In the genomic region with DNA sequence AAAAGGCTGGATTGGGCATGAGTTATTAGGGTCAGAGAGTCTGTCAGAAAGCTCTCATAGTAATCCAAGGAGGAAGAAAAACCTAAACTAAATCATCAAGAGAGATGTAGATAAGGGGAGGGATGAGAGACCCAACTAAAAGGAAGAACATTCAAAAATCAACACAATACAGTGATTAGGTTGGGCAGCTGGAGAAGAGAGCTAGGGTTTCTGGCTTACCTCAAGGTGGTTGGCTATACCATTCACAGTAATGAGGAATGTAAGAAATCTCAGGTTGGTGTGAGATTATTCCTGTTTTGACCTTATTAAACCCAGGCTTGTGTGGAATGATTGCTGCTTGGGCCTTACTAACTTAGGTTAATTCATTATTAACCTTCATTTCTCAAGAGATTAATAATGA, we compare ENCODE assay signal across 30 cellular contexts. TPM values are rescaled to one million over a fixed set of nuclear protein-coding genes. Genes with fewer than 3 reads are reported as not detected.
"Had no signal": no experiment of that assay in that cellular context is flagged by ENCODE, and none has a peak within 500 bp of the region (broad histone marks: within the 10 kb centered on the region; RNA-seq: fewer than 3 reads in every experiment).

No MANE protein-coding gene starts in this region.

- DNase-seq: hypothalamus; kidney glomerular epithelial cell; left cardiac atrium; left ventricle myocardium superior; lower lobe of right lung; mammary epithelial cell; mesenchymal stem cell; naive thymus-derived CD8-positive, alpha-beta T cell; nucleus accumbens; pancreas; posterior cingulate gyrus; retina; right cardiac atrium; stimulated activated CD4-positive, alpha-beta T cell treated with anti-CD3 and anti-CD28 coated beads, Interleukin-12 subunit alpha, Interleukin-12 subunit beta, amount 100 ng/mL, for 4 hours; stimulated activated CD4-positive, alpha-beta T cell treated with anti-CD3 and anti-CD28 coated beads, Interleukin-15, amount 100 ng/mL, for 24 hours; stimulated activated CD4-positive, alpha-beta T cell treated with anti-CD3 and anti-CD28 coated beads, Interleukin-2, amount 100 ng/mL, for 24 hours; stimulated activated CD4-positive, alpha-beta T cell treated with anti-CD3 and anti-CD28 coated beads, Interleukin-4, amount 100 ng/mL, for 1 hour; stimulated activated naive CD4-positive, alpha-beta T cell; tibial artery; trophoblast cell; upper lobe of right lung had no signal

- H3K9me3 ChIP-seq: lower lobe of right lung, pancreas, prostate gland, suprapubic skin, thoracic aorta, tibial artery, upper lobe of right lung had no signal

- H3K4me3 Mint-ChIP-seq: naive thymus-derived CD8-positive, alpha-beta T cell; nephron; neural crest cell; stimulated activated naive CD8-positive, alpha-beta T cell treated with anti-CD3 and anti-CD28 coated beads, Interleukin-15, Interleukin-2, amounts not matched to agents 100 ng/mL and 50 ng/mL, for 24 hours had no signal

- H3K4me3 ChIP-seq: lower lobe of right lung, pancreas, prostate gland, skin epidermis, suprapubic skin, thoracic aorta, tibial artery, upper lobe of right lung had no signal

- H3K4me1 ChIP-seq: lower lobe of right lung, pancreas, prostate gland, upper lobe of right lung had no signal

- ATAC-seq: left cardiac atrium; left lobe of liver; left ventricle myocardium superior; lower lobe of right lung; naive thymus-derived CD8-positive, alpha-beta T cell; right cardiac atrium; sciatic nerve; upper lobe of right lung had no signal

- H3K27me3 ChIP-seq: pancreas, suprapubic skin, tibial artery, upper lobe of right lung had no signal

- H3K27ac Mint-ChIP-seq: nephron; stimulated activated naive CD8-positive, alpha-beta T cell treated with anti-CD3 and anti-CD28 coated beads, Interleukin-15, Interleukin-2, amounts not matched to agents 100 ng/mL and 50 ng/mL, for 24 hours had no signal

- H3K36me3 ChIP-seq: prostate gland, thoracic aorta had no signal

- H3K27ac ChIP-seq: lower lobe of right lung, pancreas, prostate gland, skin epidermis, suprapubic skin, thoracic aorta, tibial artery, upper lobe of right lung had no signal

- H3K9me3 Mint-ChIP-seq: nephron; neural crest cell; stimulated activated naive CD8-positive, alpha-beta T cell treated with anti-CD3 and anti-CD28 coated beads, Interleukin-15, Interleukin-2, amounts not matched to agents 100 ng/mL and 50 ng/mL, for 24 hours had no signal

- H3K4me1 Mint-ChIP-seq: neural crest cell had no signal

RNA-seq across cellular contexts. Expression of gene COL12A1, which starts 44.0 kb away (rescaled TPM):
- total RNA-seq: naive thymus-derived CD8-positive, alpha-beta T cell had no signal
- polyA plus RNA-seq: naive thymus-derived CD8-positive, alpha-beta T cell had no signal
